2 cellular contexts compared by ENCODE assay signal in the genomic region with DNA sequence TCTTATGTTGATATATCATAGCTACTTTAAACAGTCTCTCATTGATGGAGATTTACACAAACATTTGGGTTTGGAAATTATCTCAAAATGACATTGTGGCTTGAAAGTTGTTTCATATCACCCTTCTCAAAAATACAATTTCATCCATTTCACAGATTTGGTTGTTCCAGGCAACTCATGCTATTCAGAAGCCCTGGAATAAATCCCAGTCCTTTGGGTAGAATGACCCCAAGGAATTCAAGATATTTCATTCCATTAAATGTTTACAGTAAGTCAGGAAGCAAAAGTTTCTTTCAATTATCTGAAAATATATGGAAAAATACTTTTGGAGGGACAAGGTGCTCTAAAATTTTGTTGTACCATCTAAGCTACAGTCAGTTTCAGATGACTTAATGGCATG.
TF ChIP-seq lines count a peak whose summit lies in the region.

No MANE protein-coding gene starts in this region.

TF ChIP-seq in A549, 52 proteins besides CTCF, POLR2A, EP300 and RAD21 (continued from another document):
- no peak for TF ChIP-seq NPAS2 (CRISPR knock-in tag; IDR thresholded peaks at IDR 0.05; ENCODE audit: borderline replicate concordance)
- no peak for TF ChIP-seq TFCP2L1 (CRISPR knock-in tag; IDR thresholded peaks at IDR 0.05)
- TF ChIP-seq MAZ (IDR thresholded peaks at IDR 0.05; ENCODE audit: borderline replicate concordance, low read depth, low read length) = no peak
- TF ChIP-seq NFE2L2 (conservative IDR thresholded peaks at IDR 0.05; ENCODE audit: low read length) = no peak
- no peak for TF ChIP-seq MAFK (IDR thresholded peaks at IDR 0.05; ENCODE audit: partially characterized antibody)
- no peak for TF ChIP-seq GATA3 (IDR thresholded peaks at IDR 0.05; ENCODE audit: borderline replicate concordance)
- TF ChIP-seq CBX8 (IDR thresholded peaks at IDR 0.05) = no peak
- TF ChIP-seq, protein P1, sequence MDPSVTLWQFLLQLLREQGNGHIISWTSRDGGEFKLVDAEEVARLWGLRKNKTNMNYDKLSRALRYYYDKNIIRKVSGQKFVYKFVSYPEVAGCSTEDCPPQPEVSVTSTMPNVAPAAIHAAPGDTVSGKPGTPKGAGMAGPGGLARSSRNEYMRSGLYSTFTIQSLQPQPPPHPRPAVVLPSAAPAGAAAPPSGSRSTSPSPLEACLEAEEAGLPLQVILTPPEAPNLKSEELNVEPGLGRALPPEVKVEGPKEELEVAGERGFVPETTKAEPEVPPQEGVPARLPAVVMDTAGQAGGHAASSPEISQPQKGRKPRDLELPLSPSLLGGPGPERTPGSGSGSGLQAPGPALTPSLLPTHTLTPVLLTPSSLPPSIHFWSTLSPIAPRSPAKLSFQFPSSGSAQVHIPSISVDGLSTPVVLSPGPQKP (IDR thresholded peaks at IDR 0.05; ENCODE audit: low read depth, low read length) = no peak
- TF ChIP-seq BHLHE40 (IDR thresholded peaks at IDR 0.05; ENCODE audit: low read depth, low read length) = no peak
- TF ChIP-seq EHF (CRISPR knock-in tag; IDR thresholded peaks at IDR 0.05) = no peak
- no peak for TF ChIP-seq HOXB13 (CRISPR knock-in tag; IDR thresholded peaks at IDR 0.05; ENCODE audit: low read depth)

TF ChIP-seq in K562, 482 proteins besides CTCF, POLR2A, EP300 and RAD21 (continued from another document):
- TF ChIP-seq, protein P2, sequence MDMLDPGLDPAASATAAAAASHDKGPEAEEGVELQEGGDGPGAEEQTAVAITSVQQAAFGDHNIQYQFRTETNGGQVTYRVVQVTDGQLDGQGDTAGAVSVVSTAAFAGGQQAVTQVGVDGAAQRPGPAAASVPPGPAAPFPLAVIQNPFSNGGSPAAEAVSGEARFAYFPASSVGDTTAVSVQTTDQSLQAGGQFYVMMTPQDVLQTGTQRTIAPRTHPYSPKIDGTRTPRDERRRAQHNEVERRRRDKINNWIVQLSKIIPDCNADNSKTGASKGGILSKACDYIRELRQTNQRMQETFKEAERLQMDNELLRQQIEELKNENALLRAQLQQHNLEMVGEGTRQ (CRISPR knock-in tag; IDR thresholded peaks at IDR 0.05) = no peak
TF ChIP-seq in K562: peak in this region for 1.
